Comparison of ENCODE assay signal across 15 cellular contexts in the genomic region with DNA sequence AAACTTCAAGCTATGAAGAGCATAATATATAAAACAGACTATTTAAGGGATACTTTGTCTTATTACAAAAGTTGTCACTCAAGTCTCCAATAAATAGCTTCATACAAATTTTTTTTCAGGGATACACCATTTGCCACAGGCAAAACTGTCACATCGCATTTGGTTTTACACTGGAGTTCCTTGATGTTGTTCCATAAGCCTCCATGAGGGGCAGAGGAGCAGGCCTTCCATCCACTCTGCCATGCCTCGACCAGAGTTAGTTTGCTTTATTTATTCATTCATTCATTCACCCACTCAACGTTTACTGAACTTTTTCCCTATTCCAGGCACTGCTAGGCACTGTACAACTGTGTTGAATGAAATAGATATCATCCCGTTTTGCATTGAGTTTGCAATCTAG.
DNase-seq lines count a peak whose midpoint lies in the region; ATAC-seq and TF ChIP-seq lines count a peak whose summit lies in the region.
"Had no signal": no experiment of that assay in that cellular context is flagged by ENCODE, and none has a peak within 500 bp of the region (broad histone marks: within the 10 kb centered on the region; RNA-seq: fewer than 3 reads in every experiment).

No MANE protein-coding gene starts in this region.

- peaks cover 28 to 29% of the 10 kb centered on the region in 2 experiments for H3K9me3 Mint-ChIP-seq in H9
- no peaks in the 10 kb centered on the region for H3K9me3 Mint-ChIP-seq in activated CD8-positive, alpha-beta T cell treated with anti-CD3 and anti-CD28 coated beads, Interleukin-2, amount 10 ng/mL, durations not matched to agents 7 days and 5 days (ENCODE audit: insufficient read depth)

- ATAC-seq in activated CD8-positive, alpha-beta T cell treated with anti-CD3 and anti-CD28 coated beads, Interleukin-2, amount 10 ng/mL, durations not matched to agents 7 days and 5 days: no peak
- ATAC-seq in HG03135 (IDR thresholded peaks at IDR 0.05; ENCODE audit: unreplicated experiment): no peak

- no peak overlapping the region for H2BK120ac ChIP-seq in H9 (ENCODE audit: low read depth, low read length, poor library complexity, severe bottlenecking)

- no peak overlapping the region for H2BK12ac ChIP-seq in H9 (ENCODE audit: insufficient read length, low read depth, low read length)

- no peaks in the 10 kb centered on the region for H3K4me1 Mint-ChIP-seq in H9
- H3K4me1 Mint-ChIP-seq in activated CD8-positive, alpha-beta T cell treated with anti-CD3 and anti-CD28 coated beads, Interleukin-2, amount 10 ng/mL, durations not matched to agents 7 days and 5 days (ENCODE audit: low read depth): no peaks in the 10 kb centered on the region
- H3K4me1 Mint-ChIP-seq: memory B cell had no signal

- H3K18ac ChIP-seq in H9 (ENCODE audit: insufficient read length, low read depth, low read length): no peak overlapping the region

- H4K8ac ChIP-seq in H9 (replicated peaks; ENCODE audit: insufficient read length, low read depth, low read length): no peak overlapping the region

- no peak overlapping the region for H3K9ac ChIP-seq in H9 (ENCODE audit: extremely low read depth, insufficient read length, low read length)

- DNase-seq in AG10803 (ENCODE audit: low read depth) (no peak), H9 (peak; percentile 37), hepatocyte (ENCODE audit: low spot score) (no peak), HK-2 (ENCODE audit: unreplicated experiment) (no peak), DMS153 (lab: John Stamatoyannopoulos, UW) (no peak)
- no peak for DNase-seq in activated CD8-positive, alpha-beta T cell treated with anti-CD3 and anti-CD28 coated beads, Interleukin-2, amount 10 ng/mL, durations not matched to agents 7 days and 5 days
- DNase-seq: activated T-cell treated with anti-CD3 and anti-CD28 coated beads for 4 hours; NCI-H524; posterior cingulate gyrus; SHP77 treated with DMSO at 0.1 percent for 48 hours; stimulated activated CD4-positive, alpha-beta T cell treated with anti-CD3 and anti-CD28 coated beads, Interleukin-2, amount 100 ng/mL, for 48 hours; stimulated activated naive CD4-positive, alpha-beta T cell had no signal

- no peak overlapping the region for H4K5ac ChIP-seq in H9 (ENCODE audit: insufficient read length, low read depth, low read length)

- H3K27ac ChIP-seq in H9 (ENCODE audit: insufficient read length, low read depth, low read length): no peak overlapping the region
- H3K27ac ChIP-seq in VCaP: no peak overlapping the region
- H3K27ac ChIP-seq in hepatocyte: no peak overlapping the region

- no peaks in the 10 kb centered on the region for H3K79me1 ChIP-seq in H9 (ENCODE audit: insufficient read depth, low read depth, low read length, poor library complexity, severe bottlenecking)

- H3K36me3 Mint-ChIP-seq in H9 (ENCODE audit: insufficient read depth in 1 of 3, low read depth in 3 of 3): peaks cover 6 to 21% (median 9%) of the 10 kb centered on the region in 3 experiments
- no peaks in the 10 kb centered on the region for H3K36me3 Mint-ChIP-seq in activated CD8-positive, alpha-beta T cell treated with anti-CD3 and anti-CD28 coated beads, Interleukin-2, amount 10 ng/mL, durations not matched to agents 7 days and 5 days (ENCODE audit: low read depth)

- H2AK5ac ChIP-seq in H9 (ENCODE audit: insufficient read length, low read length): no peak overlapping the region

- H2BK15ac ChIP-seq in H9 (ENCODE audit: low read depth, low read length): no peak overlapping the region

- H3K79me2 ChIP-seq in H9 (ENCODE audit: insufficient read depth, low read length) (no peaks in the 10 kb centered on the region), hepatocyte (no peaks in the 10 kb centered on the region)

- no peak overlapping the region for H3K56ac ChIP-seq in H9 (ENCODE audit: insufficient read length, low read depth, low read length)

- no peak overlapping the region for H4K91ac ChIP-seq in H9 (ENCODE audit: insufficient read length, low read depth, low read length)

- WGBS in H9 (ENCODE audit: extremely low coverage, insufficient read length, low lambda C conversion rate): no CpG with 5 or more reads among the region's 4 CpGs
- WGBS in hepatocyte (ENCODE audit: low lambda C conversion rate, missing lambda C conversion rate): 40% methylated on average over 4 of the region's 4 CpGs

- H3K27me3 Mint-ChIP-seq in H9 (ENCODE audit: low read depth): no peaks in the 10 kb centered on the region; the same call in 1 of the 2 replicates
- no peaks in the 10 kb centered on the region for H3K27me3 Mint-ChIP-seq in activated CD8-positive, alpha-beta T cell treated with anti-CD3 and anti-CD28 coated beads, Interleukin-2, amount 10 ng/mL, durations not matched to agents 7 days and 5 days (ENCODE audit: low read depth)

- CTCF ChIA-PET in activated CD8-positive, alpha-beta T cell treated with anti-CD3 and anti-CD28 coated beads, Interleukin-2, amount 10 ng/mL, durations not matched to agents 7 days and 5 days (lab: Charles Lee): no interaction called here

- H3K4me3 ChIP-seq in AG10803 (ENCODE audit: low read length) (no peak overlapping the region), hepatocyte (no peak overlapping the region)

- no peak overlapping the region for H2BK20ac ChIP-seq in H9 (ENCODE audit: low read depth, low read length, poor library complexity, severe bottlenecking)

- no peaks in the 10 kb centered on the region for H3K4me1 ChIP-seq in H9 (ENCODE audit: insufficient read depth, low read length)
- no peaks in the 10 kb centered on the region for H3K4me1 ChIP-seq in hepatocyte (ENCODE audit: insufficient read depth)

- no peaks in the 10 kb centered on the region for H4K20me1 ChIP-seq in H9 (ENCODE audit: control insufficient read depth, insufficient read depth, insufficient read length)
- no peaks in the 10 kb centered on the region for H4K20me1 ChIP-seq in hepatocyte (ENCODE audit: insufficient read depth, poor library complexity, severe bottlenecking)

- H2BK5ac ChIP-seq in H9 (ENCODE audit: insufficient read length, low read length): no peak overlapping the region

- H3K27ac Mint-ChIP-seq in H9: no peak overlapping the region
- no peak overlapping the region for H3K27ac Mint-ChIP-seq in activated CD8-positive, alpha-beta T cell treated with anti-CD3 and anti-CD28 coated beads, Interleukin-2, amount 10 ng/mL, durations not matched to agents 7 days and 5 days
- H3K27ac Mint-ChIP-seq: memory B cell had no signal

- no peaks in the 10 kb centered on the region for H3K9me3 ChIP-seq in H9 (ENCODE audit: control insufficient read depth, low read depth, low read length)
- no peaks in the 10 kb centered on the region for H3K9me3 ChIP-seq in hepatocyte (ENCODE audit: low read depth)

- POLR2A ChIA-PET in activated CD8-positive, alpha-beta T cell treated with anti-CD3 and anti-CD28 coated beads, Interleukin-2, amount 10 ng/mL, durations not matched to agents 7 days and 5 days (lab: Charles Lee): no interaction called here

- H3K9me2 ChIP-seq in hepatocyte (replicated peaks; ENCODE audit: insufficient read depth): no peaks in the 10 kb centered on the region

- no peak overlapping the region for H3K4me3 Mint-ChIP-seq in H9
- no peak overlapping the region for H3K4me3 Mint-ChIP-seq in activated CD8-positive, alpha-beta T cell treated with anti-CD3 and anti-CD28 coated beads, Interleukin-2, amount 10 ng/mL, durations not matched to agents 7 days and 5 days
- H3K4me3 Mint-ChIP-seq: memory B cell had no signal

- H3K23ac ChIP-seq in H9 (ENCODE audit: insufficient read length, low read depth, low read length): no peak overlapping the region

- no peak overlapping the region for H3K14ac ChIP-seq in H9 (ENCODE audit: insufficient read depth, low read length)

- H3K4me2 ChIP-seq in H9 (ENCODE audit: insufficient read depth, insufficient read length, low read length) (no peak overlapping the region), hepatocyte (no peak overlapping the region)

- H3K23me2 ChIP-seq in H9 (ENCODE audit: insufficient read length, low read depth, low read length, poor library complexity, severe bottlenecking): no peaks in the 10 kb centered on the region

- H3K27me3 ChIP-seq in H9 (ENCODE audit: insufficient read depth, low read length) (no peaks in the 10 kb centered on the region), hepatocyte (no peaks in the 10 kb centered on the region)

- no peaks in the 10 kb centered on the region for H3K36me3 ChIP-seq in hepatocyte (replicated peaks; ENCODE audit: insufficient read depth, low read depth)

- H2AFZ ChIP-seq in H9 (ENCODE audit: low read length) (no peak overlapping the region), hepatocyte (no peak overlapping the region)

- TF ChIP-seq CTCF in AG10803 (conservative IDR thresholded peaks at IDR 0.05; ENCODE audit: low read length): peak; percentile 23; the same call in 1 of the 2 replicates
- peak; percentile 59 for TF ChIP-seq CTCF in H9 (conservative IDR thresholded peaks at IDR 0.05)
- TF ChIP-seq CTCF in VCaP (conservative IDR thresholded peaks at IDR 0.05): peak; percentile 42
- peak; percentile 12 for TF ChIP-seq CTCF in hepatocyte (IDR thresholded peaks at IDR 0.05; ENCODE audit: poor library complexity)

- H3K4ac ChIP-seq in H9 (ENCODE audit: low read depth, low read length): no peak overlapping the region

- no peak overlapping the region for H3T11ph ChIP-seq in H9 (ENCODE audit: low read length)
